Comparison of ENCODE assay signal across 21 cellular contexts in genomic region chr4:23906839-23907238, GRCh38. TPM values are rescaled to one million over a fixed set of nuclear protein-coding genes. Genes with fewer than 3 reads are reported as not detected.
"Had no signal": no experiment of that assay in that cellular context is flagged by ENCODE, and none has a peak within 500 bp of the region (broad histone marks: within the 10 kb centered on the region; RNA-seq: fewer than 3 reads in every experiment).

No MANE protein-coding gene starts in this region.

- H3K4me1 ChIP-seq: Peyer's patch had no signal

- H3K27ac ChIP-seq: KMS-11, PC-9, Peyer's patch, SJCRH30 had no signal

- H3K9me3 ChIP-seq: Peyer's patch, SJCRH30 had no signal

- H3K4me3 ChIP-seq: K562, PC-9, Peyer's patch, SJCRH30 had no signal

- H3K36me3 ChIP-seq: Peyer's patch, SJCRH30 had no signal

- H2AFZ ChIP-seq: PC-9 had no signal

- DNase-seq: Kasumi-1, MV-4-11, NCI-H1048, NCI-H1105, NCI-H1436 treated with DMSO at 0.1 percent for 48 hours, NCI-H1694, NCI-H1930, NCI-H2171 treated with DMSO at 0.1 percent for 48 hours, NCI-H446, NCI-H510A, NCI-H524 treated with DMSO at 0.1 percent for 48 hours, OCI-M1, PC-9, Peyer's patch, SHP77 treated with DMSO at 0.1 percent for 48 hours, SJCRH30 had no signal

- ATAC-seq: K562, Right ventricle myocardium inferior, SK-N-SH treated with all-trans-retinoic acid at 6 μM for 48 hours had no signal

- H3K4me2 ChIP-seq: KMS-11, PC-9 had no signal

- H3K9ac ChIP-seq: KMS-11 had no signal

- H3K27me3 ChIP-seq: Peyer's patch, SJCRH30 had no signal

- FAIRE-seq: K562 had no signal

RNA-seq across cellular contexts. Expression of gene PPARGC1A, which starts 17.0 kb away (rescaled TPM):
- total RNA-seq: PC-9; T-helper 1 cell treated with Interleukin-12 subunit alpha and Interleukin-12 subunit beta and Interleukin-4 antibody, amounts not matched to agents 30 ng/mL and 1 ng/mL, for 36 hours had no signal
